ENCODE assay signal across 20 cellular contexts in genomic region chr1:207317561-207317960, GRCh38. TPM values are rescaled to one million over a fixed set of nuclear protein-coding genes. Genes with fewer than 3 reads are reported as not detected.
A peak's percentile ranks its signal among the peaks of the same experiment; 100 is the strongest.
DNase-seq lines count a peak whose midpoint lies in the region; ATAC-seq and TF ChIP-seq lines count a peak whose summit lies in the region.
"Had no signal": no experiment of that assay in that cellular context is flagged by ENCODE, and none has a peak within 500 bp of the region (broad histone marks: within the 10 kb centered on the region; RNA-seq: fewer than 3 reads in every experiment).

No MANE protein-coding gene starts in this region.

- H3K9me3 Mint-ChIP-seq in MCF 10A (ENCODE audit: unreplicated experiment) = no peaks in the 10 kb centered on the region
- H3K9me3 Mint-ChIP-seq in dendritic cell treated with granulocyte-macrophage colony-stimulating factor and Interleukin-4, amounts not matched to agents 40 ng/mL and 50 ng/mL, for 4 days = no peaks in the 10 kb centered on the region
- no peaks in the 10 kb centered on the region for H3K9me3 Mint-ChIP-seq in activated naive CD4-positive, alpha-beta T cell treated with anti-CD3 and anti-CD28 coated beads, Interleukin-2, amount 10 ng/mL, durations not matched to agents 7 days and 5 days
- H3K9me3 Mint-ChIP-seq: activated naive CD4-positive, alpha-beta T cell treated with anti-CD3 and anti-CD28 coated beads, Interleukin-2, amount 50 U/mL, for 24 hours; neural progenitor cell had no signal

- no peak for ATAC-seq in HG02642 (IDR thresholded peaks at IDR 0.05; ENCODE audit: poor library complexity, unreplicated experiment)
- ATAC-seq: GM12878 had no signal

- H3K27ac ChIP-seq in breast epithelium (peak overlapping the region; percentile 78 to 98), neutrophil (peak overlapping the region; percentile 98), vagina (peak overlapping the region; percentile 23), prostate gland (peak overlapping the region in 1 of 2 donors; percentile 68)
- H3K27ac ChIP-seq: neural progenitor cell had no signal

- WGBS in prostate gland = 90% methylated on average over 3 of the region's 3 CpGs

- no peak overlapping the region for H3K4me3 Mint-ChIP-seq in MCF 10A (ENCODE audit: unreplicated experiment)
- no peak overlapping the region for H3K4me3 Mint-ChIP-seq in dendritic cell treated with granulocyte-macrophage colony-stimulating factor and Interleukin-4, amounts not matched to agents 40 ng/mL and 50 ng/mL, for 4 days
- no peak overlapping the region for H3K4me3 Mint-ChIP-seq in activated naive CD4-positive, alpha-beta T cell treated with anti-CD3 and anti-CD28 coated beads, Interleukin-2, amount 10 ng/mL, durations not matched to agents 7 days and 5 days
- H3K4me3 Mint-ChIP-seq: activated CD4-positive, alpha-beta memory T cell treated with anti-CD3 and anti-CD28 coated beads, Interleukin-2, amount 10 ng/mL, durations not matched to agents 7 days and 5 days; activated naive CD4-positive, alpha-beta T cell treated with anti-CD3 and anti-CD28 coated beads, Interleukin-2, amount 50 U/mL, for 24 hours; neural progenitor cell had no signal

- H3K27me3 Mint-ChIP-seq in MCF 10A (ENCODE audit: insufficient read depth, unreplicated experiment) = no peaks in the 10 kb centered on the region
- no peaks in the 10 kb centered on the region for H3K27me3 Mint-ChIP-seq in dendritic cell treated with granulocyte-macrophage colony-stimulating factor and Interleukin-4, amounts not matched to agents 40 ng/mL and 50 ng/mL, for 4 days
- H3K27me3 Mint-ChIP-seq in activated naive CD4-positive, alpha-beta T cell treated with anti-CD3 and anti-CD28 coated beads, Interleukin-2, amount 10 ng/mL, durations not matched to agents 7 days and 5 days = peaks cover 7% of the 10 kb centered on the region
- H3K27me3 Mint-ChIP-seq: activated naive CD4-positive, alpha-beta T cell treated with anti-CD3 and anti-CD28 coated beads, Interleukin-2, amount 50 U/mL, for 24 hours had no signal

- BruUV-seq in MCF 10A (replicated peaks; lab: Mats Ljungman, UMichigan) = no TSS peak

- TF ChIP-seq POLR2A in breast epithelium (IDR thresholded peaks at IDR 0.05) = no peak
- TF ChIP-seq POLR2A in vagina (IDR thresholded peaks at IDR 0.05) = no peak
- no peak for TF ChIP-seq POLR2A in prostate gland (IDR thresholded peaks at IDR 0.05)

- H3K4me1 ChIP-seq in breast epithelium = no peaks in the 10 kb centered on the region
- peaks cover 67 to 68% of the 10 kb centered on the region in 2 experiments for H3K4me1 ChIP-seq in neutrophil (ENCODE audit: control insufficient read depth in 1 of 2, insufficient read depth in 1 of 2, low read depth in 1 of 2, low read length in 1 of 2)
- peaks cover 22% of the 10 kb centered on the region for H3K4me1 ChIP-seq in vagina
- peaks cover 3% of the 10 kb centered on the region for H3K4me1 ChIP-seq in prostate gland (replicated peaks)
- H3K4me1 ChIP-seq: neural progenitor cell had no signal

- intact Hi-C loops in breast epithelium (cut with DNase I; ENCODE audit: low total_unique reads) = no loop called here
- intact Hi-C loops in MCF 10A (cut with micrococcal nuclease) = no loop called here
- intact Hi-C loops in dendritic cell treated with granulocyte-macrophage colony-stimulating factor and Interleukin-4, amounts not matched to agents 40 ng/mL and 50 ng/mL, for 4 days (cut with micrococcal nuclease) = no loop called here
- intact Hi-C loops in vagina (cut with DNase I) = no loop called here
- intact Hi-C loops in prostate gland (cut with DNase I) = no loop called here

- TF ChIP-seq CTCF in breast epithelium (IDR thresholded peaks at IDR 0.05) (no peak), MCF 10A (IDR thresholded peaks at IDR 0.05; ENCODE audit: unreplicated experiment) (no peak), neutrophil (IDR thresholded peaks at IDR 0.05) (no peak), vagina (IDR thresholded peaks at IDR 0.05) (no peak), prostate gland (IDR thresholded peaks at IDR 0.05) (no peak)

- H3K36me3 ChIP-seq in breast epithelium = no peaks in the 10 kb centered on the region
- H3K36me3 ChIP-seq in neutrophil = peaks cover 4% of the 10 kb centered on the region
- no peaks in the 10 kb centered on the region for H3K36me3 ChIP-seq in vagina
- H3K36me3 ChIP-seq in prostate gland = no peaks in the 10 kb centered on the region
- H3K36me3 ChIP-seq: neural progenitor cell had no signal

- peaks cover 36% of the 10 kb centered on the region for H3K4me1 Mint-ChIP-seq in MCF 10A (ENCODE audit: insufficient read depth, unreplicated experiment)
- H3K4me1 Mint-ChIP-seq in dendritic cell treated with granulocyte-macrophage colony-stimulating factor and Interleukin-4, amounts not matched to agents 40 ng/mL and 50 ng/mL, for 4 days (ENCODE audit: low read depth) = peaks cover 60% of the 10 kb centered on the region
- peaks cover 26% of the 10 kb centered on the region for H3K4me1 Mint-ChIP-seq in activated naive CD4-positive, alpha-beta T cell treated with anti-CD3 and anti-CD28 coated beads, Interleukin-2, amount 10 ng/mL, durations not matched to agents 7 days and 5 days

- H3K4me3 ChIP-seq in breast epithelium (no peak overlapping the region), neutrophil (ENCODE audit: low read depth in 1 of 2, low read length in 1 of 2) (peak overlapping the region in 1 of 2 experiments; percentile 29), vagina (no peak overlapping the region), prostate gland (no peak overlapping the region)
- H3K4me3 ChIP-seq: GM12878, neural progenitor cell had no signal

- H3K27me3 ChIP-seq in breast epithelium (no peaks in the 10 kb centered on the region), neutrophil (no peaks in the 10 kb centered on the region), vagina (no peaks in the 10 kb centered on the region), prostate gland (replicated peaks; ENCODE audit: insufficient read depth) (no peaks in the 10 kb centered on the region)
- H3K27me3 ChIP-seq: neural progenitor cell had no signal

- DNase-seq in breast epithelium (ENCODE audit: low spot score in 2 of 2) = no peak
- DNase-seq in MCF 10A (ENCODE audit: unreplicated experiment) = no peak
- DNase-seq in vagina (ENCODE audit: extremely low spot score in 2 of 2) = no peak
- DNase-seq in prostate gland (ENCODE audit: low spot score) = no peak
- no peak for DNase-seq in activated naive CD4-positive, alpha-beta T cell treated with anti-CD3 and anti-CD28 coated beads, Interleukin-2, amount 10 ng/mL, durations not matched to agents 7 days and 5 days
- DNase-seq: activated CD4-positive, alpha-beta memory T cell treated with anti-CD3 and anti-CD28 coated beads, Interleukin-2, amount 10 ng/mL, durations not matched to agents 7 days and 5 days; cortex of kidney; HCEC 1CT; kidney; NCI-H1417; NCI-H2107; NCI-H510A; SHP77; T-helper 1 cell had no signal

- CTCF ChIA-PET in MCF 10A (lab: Yijun Ruan, JAX) = interaction anchor here (0.7 kb wide), 1 partner anchor 479 kb away, joined by 3 read pairs; no protein-coding TSS in a partner anchor
- CTCF ChIA-PET in activated naive CD4-positive, alpha-beta T cell treated with anti-CD3 and anti-CD28 coated beads, Interleukin-2, amount 10 ng/mL, durations not matched to agents 7 days and 5 days (lab: Charles Lee) = interaction anchor here (1.1 kb wide), 1 partner anchor 19 kb away, joined by 3 read pairs; no protein-coding TSS in a partner anchor

- POLR2A ChIA-PET in MCF 10A (lab: Yijun Ruan, JAX) = interaction anchor here (0.8 to 2.1 kb wide), 7 partner anchors 8 to 267 kb away, joined by 3 to 10 read pairs (median 5); no protein-coding TSS in a partner anchor

- no peaks in the 10 kb centered on the region for H3K9me3 ChIP-seq in breast epithelium
- no peaks in the 10 kb centered on the region for H3K9me3 ChIP-seq in neutrophil
- no peaks in the 10 kb centered on the region for H3K9me3 ChIP-seq in vagina
- H3K9me3 ChIP-seq in prostate gland = no peaks in the 10 kb centered on the region

- H3K36me3 Mint-ChIP-seq in MCF 10A (ENCODE audit: insufficient read depth, unreplicated experiment) = no peaks in the 10 kb centered on the region
- H3K36me3 Mint-ChIP-seq in dendritic cell treated with granulocyte-macrophage colony-stimulating factor and Interleukin-4, amounts not matched to agents 40 ng/mL and 50 ng/mL, for 4 days (ENCODE audit: low read depth) = peaks cover 16% of the 10 kb centered on the region
- H3K36me3 Mint-ChIP-seq in activated naive CD4-positive, alpha-beta T cell treated with anti-CD3 and anti-CD28 coated beads, Interleukin-2, amount 10 ng/mL, durations not matched to agents 7 days and 5 days = peaks cover 13% of the 10 kb centered on the region
- H3K36me3 Mint-ChIP-seq: activated naive CD4-positive, alpha-beta T cell treated with anti-CD3 and anti-CD28 coated beads, Interleukin-2, amount 50 U/mL, for 24 hours; neural progenitor cell had no signal

- H3K27ac Mint-ChIP-seq in MCF 10A (ENCODE audit: low read depth, unreplicated experiment) = no peak overlapping the region
- peak overlapping the region; percentile 63 for H3K27ac Mint-ChIP-seq in dendritic cell treated with granulocyte-macrophage colony-stimulating factor and Interleukin-4, amounts not matched to agents 40 ng/mL and 50 ng/mL, for 4 days
- no peak overlapping the region for H3K27ac Mint-ChIP-seq in activated naive CD4-positive, alpha-beta T cell treated with anti-CD3 and anti-CD28 coated beads, Interleukin-2, amount 10 ng/mL, durations not matched to agents 7 days and 5 days
- H3K27ac Mint-ChIP-seq: activated CD4-positive, alpha-beta memory T cell treated with anti-CD3 and anti-CD28 coated beads, Interleukin-2, amount 10 ng/mL, durations not matched to agents 7 days and 5 days; activated naive CD4-positive, alpha-beta T cell treated with anti-CD3 and anti-CD28 coated beads, Interleukin-2, amount 50 U/mL, for 24 hours; neural progenitor cell had no signal

RNA-seq across cellular contexts. Expression of gene CD55, which starts 3.9 kb away (rescaled TPM):
- total RNA-seq in breast epithelium (100 to 1,000 TPM in 1 of 3 donors, 10 to 100 TPM in 2; 65.4 to 132 (median 67.8) TPM), MCF 10A (2022) (159 and 213 TPM in 2 replicates), vagina (106 TPM), prostate gland (10 to 100 TPM; 22.8 to 30.2 TPM)
